Comparison of ENCODE assay signal across 10 cellular contexts in the genomic region with DNA sequence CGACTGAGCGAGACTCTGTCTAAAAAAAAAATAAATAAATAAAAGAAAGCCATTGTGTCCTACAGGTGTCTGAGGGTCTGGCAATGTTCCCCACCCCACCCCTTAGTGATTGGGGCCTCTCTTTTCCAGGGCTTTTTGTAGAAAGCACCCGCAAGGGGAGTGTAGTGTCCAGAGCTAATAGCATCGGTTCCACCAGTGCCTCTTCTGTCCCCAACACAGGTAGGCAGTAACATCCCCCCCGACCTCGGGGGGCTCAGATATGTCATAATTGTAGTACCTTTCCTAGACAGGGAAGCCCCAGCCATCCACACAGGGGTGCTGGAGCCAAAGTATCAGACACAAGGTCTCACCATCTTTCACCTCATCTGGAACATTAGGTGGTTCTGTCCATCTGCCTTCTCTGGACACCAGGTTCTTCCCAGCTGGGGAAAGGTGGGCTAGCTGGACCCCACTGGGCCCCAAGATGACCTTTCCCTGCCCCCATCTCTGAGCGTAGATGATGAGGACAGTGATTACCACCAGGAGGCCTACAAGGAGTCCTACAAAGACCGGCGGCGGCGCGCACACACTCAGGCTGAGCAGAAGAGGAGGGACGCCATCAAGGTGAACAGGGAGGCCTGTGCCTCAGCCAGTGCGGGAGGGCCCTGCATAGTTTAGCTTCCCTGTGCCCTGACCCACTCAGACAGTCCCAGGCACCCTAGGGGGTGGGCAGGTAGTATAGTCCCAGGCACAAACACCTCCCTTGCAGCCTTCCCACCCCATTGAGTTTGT. TPM values are rescaled to one million over a fixed set of nuclear protein-coding genes. Genes with fewer than 3 reads are reported as not detected.
A peak's percentile ranks its signal among the peaks of the same experiment; 100 is the strongest.
DNase-seq lines count a peak whose midpoint lies in the region; ATAC-seq and TF ChIP-seq lines count a peak whose summit lies in the region.
"Had no signal": no experiment of that assay in that cellular context is flagged by ENCODE, and none has a peak within 500 bp of the region (broad histone marks: within the 10 kb centered on the region; RNA-seq: fewer than 3 reads in every experiment).

No MANE protein-coding gene starts in this region.

- H3K27me3 ChIP-seq in mesenchymal stem cell (ENCODE audit: control insufficient read depth in 1 of 2, insufficient read depth in 1 of 2, low read length in 2 of 2) = no peaks in the 10 kb centered on the region
- H3K27me3 ChIP-seq in transverse colon = no peaks in the 10 kb centered on the region
- H3K27me3 ChIP-seq in prostate gland (replicated peaks; ENCODE audit: insufficient read depth) = no peaks in the 10 kb centered on the region
- no peaks in the 10 kb centered on the region for H3K27me3 ChIP-seq in foreskin keratinocyte

- H3K4me3 ChIP-seq in mesenchymal stem cell (ENCODE audit: insufficient read depth in 1 of 2, low read depth in 1 of 2, low read length in 2 of 2) (no peak overlapping the region), transverse colon (peak overlapping the region in 2 of 4 donors; percentile 79 to 80), prostate gland (no peak overlapping the region)

- H2BK5ac ChIP-seq in mesenchymal stem cell (ENCODE audit: low read depth, low read length, poor library complexity, severe bottlenecking) = no peak overlapping the region

- no peak overlapping the region for H2BK15ac ChIP-seq in mesenchymal stem cell (ENCODE audit: low read depth, poor library complexity, severe bottlenecking)

- TF ChIP-seq POLR2A in transverse colon (IDR thresholded peaks at IDR 0.05) (no peak), prostate gland (IDR thresholded peaks at IDR 0.05) (no peak)

- WGBS in mesenchymal stem cell = 88% methylated on average over 12 of the region's 14 CpGs
- WGBS in transverse colon (ENCODE audit: low coverage in 1 of 2), 2 donors = 83 to 88% methylated on average over 2 to 14 of the region's 14 CpGs
- 88% methylated on average over 14 of the region's 14 CpGs for WGBS in prostate gland

- peak overlapping the region; percentile 3 for H3K9ac ChIP-seq in mesenchymal stem cell (ENCODE audit: low read length)

- H2AFZ ChIP-seq in mesenchymal stem cell (ENCODE audit: low read depth, low read length) = no peak overlapping the region

- peaks cover 42% of the 10 kb centered on the region for H3K79me1 ChIP-seq in mesenchymal stem cell (replicated peaks; ENCODE audit: low read length, poor library complexity, severe bottlenecking)

- peak overlapping the region in 1 of 2 experiments; percentile 13 for H3K4ac ChIP-seq in mesenchymal stem cell (ENCODE audit: low read depth in 1 of 2, low read length in 2 of 2)

- H3K9me3 ChIP-seq in mesenchymal stem cell (ENCODE audit: control insufficient read depth, low read length) (no peaks in the 10 kb centered on the region), transverse colon (no peaks in the 10 kb centered on the region), prostate gland (no peaks in the 10 kb centered on the region)

- H3K27ac Mint-ChIP-seq in activated naive CD8-positive, alpha-beta T cell treated with anti-CD3 and anti-CD28 coated beads for 36 hours = peak overlapping the region; percentile 96

- ATAC-seq in Right ventricle myocardium superior (ENCODE audit: poor library complexity) (no peak), left ventricle myocardium superior (no peak), foreskin keratinocyte (no peak), HG03095 (IDR thresholded peaks at IDR 0.05; ENCODE audit: unreplicated experiment) (no peak)

- H3K9me3 Mint-ChIP-seq in activated naive CD8-positive, alpha-beta T cell treated with anti-CD3 and anti-CD28 coated beads for 36 hours = no peaks in the 10 kb centered on the region

- no peak overlapping the region for H4K91ac ChIP-seq in mesenchymal stem cell (ENCODE audit: low read length)

- H2AK5ac ChIP-seq in mesenchymal stem cell (ENCODE audit: low read length, severe bottlenecking) = no peak overlapping the region

- H3K4me1 ChIP-seq in mesenchymal stem cell (ENCODE audit: control insufficient read depth, insufficient read depth, low read depth, low read length) = peaks cover 36% of the 10 kb centered on the region
- H3K4me1 ChIP-seq in transverse colon = peaks cover 14 to 31% (median 28%) of the 10 kb centered on the region in 4 donors
- peaks cover 20% of the 10 kb centered on the region for H3K4me1 ChIP-seq in prostate gland (replicated peaks)
- H3K4me1 ChIP-seq in foreskin keratinocyte = no peaks in the 10 kb centered on the region

- no peak overlapping the region for H3K14ac ChIP-seq in mesenchymal stem cell (ENCODE audit: low read length in 2 of 2)

- H2BK120ac ChIP-seq in mesenchymal stem cell (ENCODE audit: low read depth, low read length) = no peak overlapping the region

- H3K27ac ChIP-seq in mesenchymal stem cell (ENCODE audit: low read length, poor library complexity, severe bottlenecking) = no peak overlapping the region
- peak overlapping the region; percentile 87 to 96 (median 94) for H3K27ac ChIP-seq in transverse colon
- H3K27ac ChIP-seq in prostate gland = no peak overlapping the region
- H3K27ac ChIP-seq in foreskin keratinocyte = no peak overlapping the region

- TF ChIP-seq CTCF in transverse colon (IDR thresholded peaks at IDR 0.05) = no peak
- TF ChIP-seq CTCF in prostate gland (IDR thresholded peaks at IDR 0.05) = no peak
- no peak for TF ChIP-seq CTCF in foreskin keratinocyte (conservative IDR thresholded peaks at IDR 0.05)

- intact Hi-C loops in Right ventricle myocardium superior (cut with DNase I) = no loop called here
- intact Hi-C loops in left ventricle myocardium superior (cut with micrococcal nuclease) = no loop called here
- intact Hi-C loops in transverse colon (cut with DNase I; ENCODE audit: low total_unique reads) = no loop called here
- intact Hi-C loops in prostate gland (cut with DNase I) = no loop called here

- H3K23ac ChIP-seq in mesenchymal stem cell (ENCODE audit: low read length in 2 of 2) = peak overlapping the region in 1 of 2 experiments; percentile 54

- DNase-seq in Right ventricle myocardium superior (peak; percentile 32), left ventricle myocardium superior (no peak), mesenchymal stem cell (no peak), transverse colon (peak; percentile 8), prostate gland (ENCODE audit: low spot score) (no peak), foreskin keratinocyte (no peak)
- no peak for DNase-seq in activated naive CD8-positive, alpha-beta T cell treated with anti-CD3 and anti-CD28 coated beads for 36 hours
- DNase-seq: activated CD4-positive, alpha-beta T cell treated with anti-CD3 and anti-CD28 coated beads, Interleukin-2, amount 50 U/mL, for 1 hour; NCI-H1105 had no signal

- no peak overlapping the region for H3K18ac ChIP-seq in mesenchymal stem cell (ENCODE audit: low read depth in 1 of 2, low read length in 2 of 2)

- TF ChIP-seq EP300 in transverse colon (IDR thresholded peaks at IDR 0.05; ENCODE audit: low read depth) = no peak

- peak overlapping the region; percentile 23 for H3K4me2 ChIP-seq in mesenchymal stem cell (ENCODE audit: low read length, poor library complexity, severe bottlenecking)

- peaks cover 48% of the 10 kb centered on the region for H3K36me3 Mint-ChIP-seq in activated naive CD8-positive, alpha-beta T cell treated with anti-CD3 and anti-CD28 coated beads for 36 hours

- peak overlapping the region; percentile 97 for H3K4me3 Mint-ChIP-seq in activated naive CD8-positive, alpha-beta T cell treated with anti-CD3 and anti-CD28 coated beads for 36 hours

- H3K36me3 ChIP-seq in mesenchymal stem cell (ENCODE audit: control insufficient read depth in 1 of 2, insufficient read depth in 2 of 2, low read depth in 1 of 2, low read length in 2 of 2) = peaks cover 76 to 82% of the 10 kb centered on the region in 2 experiments
- peaks cover 0 to 52% (median 28%) of the 10 kb centered on the region in 4 donors for H3K36me3 ChIP-seq in transverse colon
- peaks cover 8% of the 10 kb centered on the region in 2 donors for H3K36me3 ChIP-seq in prostate gland

- no peaks in the 10 kb centered on the region for H3K27me3 Mint-ChIP-seq in activated naive CD8-positive, alpha-beta T cell treated with anti-CD3 and anti-CD28 coated beads for 36 hours

- peaks cover 45% of the 10 kb centered on the region for H3K4me1 Mint-ChIP-seq in activated naive CD8-positive, alpha-beta T cell treated with anti-CD3 and anti-CD28 coated beads for 36 hours

- H4K8ac ChIP-seq in mesenchymal stem cell (ENCODE audit: low read length) = no peak overlapping the region

- no peak overlapping the region for H2BK12ac ChIP-seq in mesenchymal stem cell (ENCODE audit: low read length in 2 of 2)

- in situ Hi-C loops in transverse colon (cut with MboI; ENCODE audit: low pct_ligation_motif_present in 1 of 4, low pct_unique_long_range_greater_than_20kb in 1 of 4, low sequenced_read_pairs in 3 of 4) = no loop called here

RNA-seq across cellular contexts. Expression of a gene that starts 1.6 kb away (rescaled TPM):
- total RNA-seq in Right ventricle myocardium superior = 69.1 TPM
- 72.3 TPM for total RNA-seq in left ventricle myocardium superior
- total RNA-seq in activated naive CD8-positive, alpha-beta T cell treated with anti-CD3 and anti-CD28 coated beads for 36 hours = 10 to 100 TPM; 57.3 to 57.5 TPM
- polyA plus RNA-seq in mesenchymal stem cell (2013, experiment 1 of 2) = 45.3 TPM
- 45.3 TPM for polyA plus RNA-seq in mesenchymal stem cell (2013, experiment 2 of 2)
- 100 to 1,000 TPM in 3 of 4 donors, 10 to 100 TPM in 1; 81.3 to 191 (median 143) TPM for total RNA-seq in transverse colon
- 10 to 100 TPM; 28.1 to 52.3 TPM for total RNA-seq in prostate gland
- 34.8 and 41.2 TPM in 2 replicates for total RNA-seq in foreskin keratinocyte
- polyA plus RNA-seq in foreskin keratinocyte = 44.8 and 51.6 TPM in 2 replicates

RNA-seq across cellular contexts. Expression of a gene that starts 6.6 kb away (rescaled TPM):
- total RNA-seq in Right ventricle myocardium superior (41.6 TPM), left ventricle myocardium superior (45.2 TPM), transverse colon (10 to 100 TPM; 46.4 to 91.7 (median 57.6) TPM), prostate gland (10 to 100 TPM; 52.6 to 80.5 TPM), foreskin keratinocyte (69.9 and 80.9 TPM in 2 replicates)
- total RNA-seq in activated naive CD8-positive, alpha-beta T cell treated with anti-CD3 and anti-CD28 coated beads for 36 hours = 100 to 1,000 TPM; 111 TPM
- 77.2 TPM for polyA plus RNA-seq in mesenchymal stem cell (2013, experiment 1 of 2)
- 75.7 TPM for polyA plus RNA-seq in mesenchymal stem cell (2013, experiment 2 of 2)
- 89.2 and 98.4 TPM in 2 replicates for polyA plus RNA-seq in foreskin keratinocyte

RNA-seq across cellular contexts. Expression of a gene that starts 9.0 kb away (rescaled TPM):
- total RNA-seq in Right ventricle myocardium superior (2.3 TPM), left ventricle myocardium superior (3.1 TPM), transverse colon (1 to 10 TPM in 2 of 4 donors, under 1 TPM in 1, not detected in 1; 0.96 to 2.6 (median 1.3) TPM), prostate gland (10 to 100 TPM in 1 of 2 donors, 1 to 10 TPM in 1; 2.9 to 11.2 TPM), foreskin keratinocyte (14.8 and 20.6 TPM in 2 replicates)
- 10 to 100 TPM; 32.5 to 36.2 TPM for total RNA-seq in activated naive CD8-positive, alpha-beta T cell treated with anti-CD3 and anti-CD28 coated beads for 36 hours
- polyA plus RNA-seq in mesenchymal stem cell (2013, experiment 1 of 2) = 5.2 TPM
- polyA plus RNA-seq in mesenchymal stem cell (2013, experiment 2 of 2) = 4.7 TPM
- polyA plus RNA-seq in foreskin keratinocyte = 17.0 and 23.6 TPM in 2 replicates

RNA-seq across cellular contexts. Expression of a gene that starts 15.8 kb away (rescaled TPM):
- total RNA-seq in Right ventricle myocardium superior (0.78 TPM), left ventricle myocardium superior (1.4 TPM), transverse colon (1 to 10 TPM in 1 of 4 donors, under 1 TPM in 2, not detected in 1; 0.41 to 2.2 (median 0.95) TPM), prostate gland (10 to 100 TPM in 1 of 2 donors, 1 to 10 TPM in 1; 4.1 to 16.2 TPM), foreskin keratinocyte (6.4 and 6.5 TPM in 2 replicates)
- under 1 TPM; 0.25 to 0.26 TPM for total RNA-seq in activated naive CD8-positive, alpha-beta T cell treated with anti-CD3 and anti-CD28 coated beads for 36 hours
- polyA plus RNA-seq in mesenchymal stem cell (2013, experiment 1 of 2) = 0.57 TPM
- polyA plus RNA-seq in mesenchymal stem cell (2013, experiment 2 of 2) = 0.59 TPM
- polyA plus RNA-seq in foreskin keratinocyte = 9.6 and 10.7 TPM in 2 replicates

RNA-seq across cellular contexts. Expression of a gene that starts 32.5 kb away (rescaled TPM):
- total RNA-seq in Right ventricle myocardium superior (8.3 TPM), left ventricle myocardium superior (8.3 TPM), transverse colon (10 to 100 TPM; 35.4 to 95.7 (median 66.2) TPM), prostate gland (100 to 1,000 TPM in 1 of 2 donors, 10 to 100 TPM in 1; 81.5 to 123 TPM), foreskin keratinocyte (13.9 and 14.2 TPM in 2 replicates)
- 10 to 100 TPM; 10.6 to 13.6 TPM for total RNA-seq in activated naive CD8-positive, alpha-beta T cell treated with anti-CD3 and anti-CD28 coated beads for 36 hours
- 51.2 TPM for polyA plus RNA-seq in mesenchymal stem cell (2013, experiment 1 of 2)
- polyA plus RNA-seq in mesenchymal stem cell (2013, experiment 2 of 2) = 52.1 TPM
- 16.5 and 18.3 TPM in 2 replicates for polyA plus RNA-seq in foreskin keratinocyte

Comparison
In these comparisons a context has a peak if more than half of its experiments do, and no peak if none do; other contexts are left out.
1. DNase-seq: peak in Right ventricle myocardium superior (single experiment) and transverse colon (single experiment); none in left ventricle myocardium superior (single experiment), activated naive CD8-positive, alpha-beta T cell treated with anti-CD3 and anti-CD28 coated beads for 36 hours (single experiment), mesenchymal stem cell (single experiment), prostate gland (single experiment) and foreskin keratinocyte (0 of 2).
2. H3K27ac ChIP-seq: peak in transverse colon (4 of 4); none in mesenchymal stem cell (single experiment), prostate gland (0 of 2) and foreskin keratinocyte (single experiment).